8 cellular contexts compared by ENCODE assay signal in genomic region chr17:2396568-2397246, GRCh38. TPM values are rescaled to one million over a fixed set of nuclear protein-coding genes. Genes with fewer than 3 reads are reported as not detected.
DNase-seq lines count a peak whose midpoint lies in the region; ATAC-seq and TF ChIP-seq lines count a peak whose summit lies in the region.

No MANE protein-coding gene starts in this region.

- H3K9me3 ChIP-seq in IMR-90 (ENCODE audit: control insufficient read depth, insufficient read depth, low read length) (no peaks in the 10 kb centered on the region), psoas muscle (no peaks in the 10 kb centered on the region)

- H4K20me1 ChIP-seq in IMR-90 (ENCODE audit: insufficient read depth, low read length), result peaks cover 34% of the 10 kb centered on the region

- H2AK9ac ChIP-seq in IMR-90 (replicated peaks; ENCODE audit: low read depth, low read length, poor library complexity), result peak overlapping the region; percentile 88

- dilution Hi-C loops in IMR-90 (cut with HindIII; ENCODE audit: low sequenced_read_pairs, unreplicated experiment), result no loop called here

- peak overlapping the region; percentile 88 for H3K14ac ChIP-seq in IMR-90 (replicated peaks; ENCODE audit: low read depth, low read length)

- ATAC-seq in IMR-90 (ENCODE audit: low read depth), result peak; percentile 43
- peak; percentile 4 to 24 (median 14) for ATAC-seq in psoas muscle
- ATAC-seq in HG02678 (IDR thresholded peaks at IDR 0.05; ENCODE audit: unreplicated experiment), result no peak
- ATAC-seq in GM18868 (IDR thresholded peaks at IDR 0.05; ENCODE audit: unreplicated experiment), result no peak

- CTCF ChIA-PET in IMR-90 (lab: Yijun Ruan, JAX), result no interaction called here

- H4K91ac ChIP-seq in IMR-90 (ENCODE audit: insufficient read depth, low read depth, low read length), result peak overlapping the region; percentile 82

- in situ Hi-C loops in IMR-90 (cut with MboI; ENCODE audit: low sequenced_read_pairs) (no loop called here), brain microvascular endothelial cell (cut with HindIII; ENCODE audit: low pct_ligation_motif_present, low sequenced_read_pairs) (no loop called here)

- peak overlapping the region; percentile 86 for H3K27ac ChIP-seq in IMR-90 (ENCODE audit: insufficient read depth, low read length)
- peak overlapping the region; percentile 90 for H3K27ac ChIP-seq in brain microvascular endothelial cell
- peak overlapping the region; percentile 100 for H3K27ac ChIP-seq in psoas muscle

- 3% methylated on average over 6 of the region's 34 CpGs; no CpG with 5 or more reads in 1 of the 2 experiments for WGBS in IMR-90 (ENCODE audit: extremely low coverage in 2 of 2, insufficient read length in 1 of 2), 2 experiments
- 8 to 18% (median 8%) methylated on average over 28 to 34 of the region's 34 CpGs for whole genome bisulfite sequencing in psoas muscle, 3 donors

- POLR2A ChIA-PET in IMR-90 (lab: Charles Lee; ENCODE audit: unreplicated experiment), result no interaction called here

- peak overlapping the region; percentile 97 for H2AK5ac ChIP-seq in IMR-90 (ENCODE audit: low read depth, low read length)

- peak overlapping the region; percentile 67 for H3K18ac ChIP-seq in IMR-90 (ENCODE audit: low read depth, low read length)

- H3K4me3 ChIP-seq in IMR-90 (ENCODE audit: insufficient read depth, low read depth, low read length) (peak overlapping the region; percentile 32), brain microvascular endothelial cell (ENCODE audit: low read depth, low read length) (peak overlapping the region; percentile 38), psoas muscle (peak overlapping the region; percentile 98)

- H4K8ac ChIP-seq in IMR-90 (ENCODE audit: low read depth in 2 of 2, low read length in 2 of 2), result peak overlapping the region; percentile 61 to 88

- no peak for TF ChIP-seq RAD21 in IMR-90 (IDR thresholded peaks at IDR 0.05; ENCODE audit: low read length)

- H2BK120ac ChIP-seq in IMR-90 (ENCODE audit: low read depth, low read length), result peak overlapping the region; percentile 90; the same call in 1 of the 2 replicates

- TF ChIP-seq CTCF in IMR-90 (conservative IDR thresholded peaks at IDR 0.05; ENCODE audit: low read depth, low read length), result no peak
- no peak for TF ChIP-seq CTCF in brain microvascular endothelial cell (IDR thresholded peaks at IDR 0.05; ENCODE audit: low read depth, low read length, missing control alignments)
- no peak for TF ChIP-seq CTCF in psoas muscle (IDR thresholded peaks at IDR 0.05)

- BruUV-seq in IMR-90 (replicated peaks; lab: Mats Ljungman, UMichigan), result no TSS peak

- H3K23ac ChIP-seq in IMR-90 (ENCODE audit: low read depth, low read length), result peak overlapping the region; percentile 94

- peak overlapping the region; percentile 97 for H3K4ac ChIP-seq in IMR-90 (ENCODE audit: low read depth, low read length)

- peak; percentile 86 for TF ChIP-seq POLR2A in IMR-90 (IDR thresholded peaks at IDR 0.05; ENCODE audit: low read depth, low read length)

- H3K56ac ChIP-seq in IMR-90 (ENCODE audit: extremely low read depth, insufficient read depth, low read length), result peak overlapping the region; percentile 69

- H3K9ac ChIP-seq in IMR-90 (ENCODE audit: low read depth, low read length), result peak overlapping the region; percentile 59

- peak overlapping the region; percentile 87 for H2BK5ac ChIP-seq in IMR-90 (ENCODE audit: low read depth, low read length, poor library complexity, severe bottlenecking)

- peak overlapping the region; percentile 57 for H2BK20ac ChIP-seq in IMR-90 (ENCODE audit: low read depth, low read length)

- peaks cover 17% of the 10 kb centered on the region for H3K9me1 ChIP-seq in IMR-90 (ENCODE audit: insufficient read depth, low read length)

- H3K36me3 ChIP-seq in IMR-90 (ENCODE audit: control insufficient read depth, insufficient read depth, low read length), result no peaks in the 10 kb centered on the region; the same call in 1 of the 2 replicates
- no peaks in the 10 kb centered on the region for H3K36me3 ChIP-seq in brain microvascular endothelial cell (replicated peaks)
- H3K36me3 ChIP-seq in psoas muscle (ENCODE audit: insufficient read depth in 1 of 2, low read depth in 1 of 2), result no peaks in the 10 kb centered on the region

- H2AFZ ChIP-seq in IMR-90 (replicated peaks; ENCODE audit: low read length, poor library complexity), result peak overlapping the region; percentile 90

- DNase-seq in Daoy (ENCODE audit: low read depth) (peak; percentile 96), IMR-90 (peak; percentile 98), SKM-1 treated with dmso at 0.1 percent for 144 hours (lab: John Stamatoyannopoulos, UW; ENCODE audit: unreplicated experiment) (peak; percentile 75), brain microvascular endothelial cell (peak; percentile 97), hypothalamus (lab: John Stamatoyannopoulos, UW) (peak in 47 of 51 donors; percentile 16 to 94 (median 68)), psoas muscle (peak; percentile 91 to 94)

- intact Hi-C loops in IMR-90 (cut with micrococcal nuclease), result no loop called here
- intact Hi-C loops in psoas muscle (cut with DNase I), result no loop called here

- H3K4me1 ChIP-seq in IMR-90 (ENCODE audit: control insufficient read depth, insufficient read depth, low read length) (peaks cover 40% of the 10 kb centered on the region), psoas muscle (peaks cover 53% of the 10 kb centered on the region)

- H3K27me3 ChIP-seq in IMR-90 (ENCODE audit: control insufficient read depth, insufficient read depth, low read length) (no peaks in the 10 kb centered on the region), brain microvascular endothelial cell (replicated peaks) (no peaks in the 10 kb centered on the region), psoas muscle (ENCODE audit: insufficient read depth in 3 of 3, low read length in 2 of 3) (no peaks in the 10 kb centered on the region)

- H2BK15ac ChIP-seq in IMR-90 (ENCODE audit: low read depth, low read length), result peak overlapping the region; percentile 29; the same call in 1 of the 3 replicates

- H3K79me1 ChIP-seq in IMR-90 (ENCODE audit: low read depth in 1 of 2, low read length in 2 of 2), result peaks cover 13 to 61% of the 10 kb centered on the region in 2 experiments; a peak in 3 of 4 replicates

- H4K5ac ChIP-seq in IMR-90 (ENCODE audit: low read depth, low read length), result peak overlapping the region; percentile 34

- H3K4me2 ChIP-seq in IMR-90 (ENCODE audit: low read depth, low read length), result peak overlapping the region; percentile 84

TF ChIP-seq in IMR-90, 13 proteins besides CTCF, POLR2A, EP300 and RAD21:
- TF ChIP-seq BHLHE40 (IDR thresholded peaks at IDR 0.05; ENCODE audit: low read depth, low read length) (no peak; the same call in none of the 2 replicates), MAZ (IDR thresholded peaks at IDR 0.05; ENCODE audit: borderline replicate concordance, low read depth, low read length) (peak; percentile 96), RCOR1 (IDR thresholded peaks at IDR 0.05; ENCODE audit: insufficient replicate concordance, low read length) (no peak), MXI1 (IDR thresholded peaks at IDR 0.05; ENCODE audit: borderline replicate concordance, low read depth, low read length) (peak; percentile 51), RFX5 (IDR thresholded peaks at IDR 0.05; ENCODE audit: low read depth, low read length) (no peak; the same call in 1 of the 2 replicates)

RNA-seq across cellular contexts. Expression of gene MNT, which starts 4.2 kb away (rescaled TPM):
- total RNA-seq in Daoy (2014; rRNA removed; shearing (Covaris generic)), result 1.2 and 1.7 TPM in 2 replicates
- 1.4 and 1.9 TPM in 2 replicates for total RNA-seq in IMR-90 (2012; rRNA removed)
- 8.3 and 9.4 TPM in 2 replicates for polyA plus RNA-seq in IMR-90 (2012; rRNA removed)
- polyA plus RNA-seq in IMR-90 (2012; cell fraction: cytosol; rRNA removed), result 7.6 and 9.5 TPM in 2 replicates
- 48.6 and 60.0 TPM in 2 replicates for polyA plus RNA-seq in IMR-90 (2012; cell fraction: nucleus; rRNA removed; ENCODE audit: low replicate concordance)
- total RNA-seq in psoas muscle, result 10 to 100 TPM in 1 of 4 donors, 1 to 10 TPM in 3; 6.6 to 11.7 (median 8.0) TPM
- 1 to 10 TPM; 2.5 to 9.2 (median 4.3) TPM for polyA plus RNA-seq in psoas muscle

RNA-seq across cellular contexts. Expression of gene SGSM2, which starts 59.4 kb away (rescaled TPM):
- 34.5 and 40.2 TPM in 2 replicates for total RNA-seq in Daoy (2014; rRNA removed; shearing (Covaris generic))
- total RNA-seq in IMR-90 (2012; rRNA removed), result 12.2 and 13.6 TPM in 2 replicates
- polyA plus RNA-seq in IMR-90 (2012; rRNA removed), result 79.6 and 81.2 TPM in 2 replicates
- 30.9 and 35.6 TPM in 2 replicates for polyA plus RNA-seq in IMR-90 (2012; cell fraction: cytosol; rRNA removed)
- polyA plus RNA-seq in IMR-90 (2012; cell fraction: nucleus; rRNA removed; ENCODE audit: low replicate concordance), result 390 and 704 TPM in 2 replicates
- 10 to 100 TPM; 12.1 to 25.6 (median 18.6) TPM for total RNA-seq in psoas muscle
- 10 to 100 TPM in 1 of 3 donors, 1 to 10 TPM in 2; 9.6 to 13.5 (median 9.6) TPM for polyA plus RNA-seq in psoas muscle

Comparison
In these comparisons a context has a peak if more than half of its experiments do, and no peak if none do; other contexts are left out.
1. ATAC-seq: peak in IMR-90 (single experiment) and psoas muscle (4 of 4); none in HG02678 (single experiment) and GM18868 (single experiment).
2. H3K4me3 ChIP-seq: peak in every context shown above with its lines; median percentile 98 in psoas muscle; 38 in brain microvascular endothelial cell; 32 in IMR-90.
3. Peak in every context shown above with its lines, with median percentiles within 50 percentile points of each other: DNase-seq and H3K27ac ChIP-seq.